In genomic region chr16:87049216-87049615, GRCh38 we compare ENCODE assay signal across 1 cellular context.
A peak's percentile ranks its signal among the peaks of the same experiment; 100 is the strongest.
TF ChIP-seq lines count a peak whose summit lies in the region.
"Not testable (repeated sequence)": the region's sequence is repeated elsewhere in the genome, so short reads cannot be mapped to it uniquely, and the experiment has no call there.

No MANE protein-coding gene starts in this region.

TF ChIP-seq in K562, 482 proteins besides CTCF, POLR2A, EP300 and RAD21 (continued from another document):
- TF ChIP-seq MAX (CRISPR knock-in tag; IDR thresholded peaks at IDR 0.05) (peak; percentile 57), MYC (IDR thresholded peaks at IDR 0.05; ENCODE audit: low read depth, low read length) (peak; percentile 72), EP400 (IDR thresholded peaks at IDR 0.05) (peak; percentile 44; the same call in 1 of the 2 replicates), CEBPB (tag; IDR thresholded peaks at IDR 0.05) (peak; percentile 46; the same call in 1 of the 2 replicates), L3MBTL2 (IDR thresholded peaks at IDR 0.05) (peak; percentile 51), MNT (conservative IDR thresholded peaks at IDR 0.05) (0 out of 4 replicates have a peak, but pooled peaks of 1 of the 2 experiments have one; percentile 18)
- not testable (repeated sequence) for TF ChIP-seq MYC (CRISPR knock-in tag; IDR thresholded peaks at IDR 0.05; ENCODE audit: borderline replicate concordance, low read depth)
- TF ChIP-seq, protein P1, sequence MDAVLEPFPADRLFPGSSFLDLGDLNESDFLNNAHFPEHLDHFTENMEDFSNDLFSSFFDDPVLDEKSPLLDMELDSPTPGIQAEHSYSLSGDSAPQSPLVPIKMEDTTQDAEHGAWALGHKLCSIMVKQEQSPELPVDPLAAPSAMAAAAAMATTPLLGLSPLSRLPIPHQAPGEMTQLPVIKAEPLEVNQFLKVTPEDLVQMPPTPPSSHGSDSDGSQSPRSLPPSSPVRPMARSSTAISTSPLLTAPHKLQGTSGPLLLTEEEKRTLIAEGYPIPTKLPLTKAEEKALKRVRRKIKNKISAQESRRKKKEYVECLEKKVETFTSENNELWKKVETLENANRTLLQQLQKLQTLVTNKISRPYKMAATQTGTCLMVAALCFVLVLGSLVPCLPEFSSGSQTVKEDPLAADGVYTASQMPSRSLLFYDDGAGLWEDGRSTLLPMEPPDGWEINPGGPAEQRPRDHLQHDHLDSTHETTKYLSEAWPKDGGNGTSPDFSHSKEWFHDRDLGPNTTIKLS (IDR thresholded peaks at IDR 0.05; ENCODE audit: borderline replicate concordance, low read depth): peak; percentile 46; the same call in 1 of the 2 replicates
